ENCODE assay signal across 23 cellular contexts in genomic region chr20:43284481-43284880, GRCh38.
"Had no signal": no experiment of that assay in that cellular context is flagged by ENCODE, and none has a peak within 500 bp of the region (broad histone marks: within the 10 kb centered on the region; RNA-seq: fewer than 3 reads in every experiment).

No MANE protein-coding gene starts in this region.

- DNase-seq: activated CD4-positive, alpha-beta memory T cell treated with anti-CD3 and anti-CD28 coated beads for 36 hours; activated CD4-positive, alpha-beta T cell treated with anti-CD3 and anti-CD28 coated beads for 36 hours; activated CD4-positive, alpha-beta T cell treated with anti-CD3 and anti-CD28 coated beads, Interleukin-2, amount 10 ng/mL, durations not matched to agents 24 days and 14 days; activated CD4-positive, CD25-positive, alpha-beta regulatory T cell; activated CD4-positive, CD25-positive, alpha-beta regulatory T cell treated with anti-CD3 and anti-CD28 coated beads, Interleukin-2, amount 50 U/mL, for 72 hours; activated CD8-positive, alpha-beta memory T cell treated with anti-CD3 and anti-CD28 coated beads, Interleukin-2, amount 10 ng/mL, durations not matched to agents 7 days and 5 days; activated CD8-positive, alpha-beta memory T cell treated with anti-CD3 and anti-CD28 coated beads, Interleukin-2, amount 50 U/mL, for 4 hours; activated CD8-positive, alpha-beta T cell treated with anti-CD3 and anti-CD28 coated beads, Interleukin-2, amount 10 ng/mL, durations not matched to agents 7 days and 5 days; activated effector memory CD4-positive, alpha-beta T cell treated with anti-CD3 and anti-CD28 coated beads, Interleukin-2, amount 50 U/mL, for 16 hours; activated naive CD4-positive, alpha-beta T cell treated with anti-CD3 and anti-CD28 coated beads for 36 hours; activated naive CD8-positive, alpha-beta T cell treated with anti-CD3 and anti-CD28 coated beads for 36 hours; activated naive CD8-positive, alpha-beta T cell treated with anti-CD3 and anti-CD28 coated beads, Interleukin-2, amount 50 U/mL, for 24 hours; activated T-cell treated with anti-CD3 and anti-CD28 coated beads, Interleukin-2, amount 50 U/mL, for 1 hour; activated T-cell treated with anti-CD3 and anti-CD28 coated beads, Interleukin-2, amount 50 U/mL, for 48 hours; anterior cingulate cortex; brain microvascular endothelial cell; dorsolateral prefrontal cortex; effector memory CD4-positive, alpha-beta T cell; endodermal cell; foreskin keratinocyte; gastrocnemius medialis; glutamatergic neuron; heart left ventricle had no signal
